In genomic region chr13:63184693-63185092, GRCh38 we compare ENCODE assay signal across 14 cellular contexts.
DNase-seq lines count a peak whose midpoint lies in the region; ATAC-seq and TF ChIP-seq lines count a peak whose summit lies in the region.
"Had no signal": no experiment of that assay in that cellular context is flagged by ENCODE, and none has a peak within 500 bp of the region (broad histone marks: within the 10 kb centered on the region; RNA-seq: fewer than 3 reads in every experiment).

No MANE protein-coding gene starts in this region.

- no peak for ATAC-seq in HG03342 (IDR thresholded peaks at IDR 0.05; ENCODE audit: unreplicated experiment)
- ATAC-seq: right cardiac atrium had no signal

- no peaks in the 10 kb centered on the region for H3K4me1 Mint-ChIP-seq in progenitor cell of endocrine pancreas (ENCODE audit: low read depth)
- H3K4me1 Mint-ChIP-seq: brain had no signal

- H3K4me3 ChIP-seq in fibroblast of pulmonary artery (replicated peaks; ENCODE audit: low read depth, low read length) (no peak overlapping the region), skeletal muscle cell (ENCODE audit: low read depth, low read length) (no peak overlapping the region)

- DNase-seq in DMS53 (lab: John Stamatoyannopoulos, UW), result peak; percentile 0
- no peak for DNase-seq in DMS53 treated with DMSO at 0.1 percent for 48 hours (lab: John Stamatoyannopoulos, UW; ENCODE audit: unreplicated experiment)
- peak; percentile 50 for DNase-seq in RKO (ENCODE audit: low spot score)
- DNase-seq in fibroblast of pulmonary artery (ENCODE audit: low read depth), result peak; percentile 51
- DNase-seq in skeletal muscle cell (ENCODE audit: low read depth), result peak; percentile 67
- no peak for DNase-seq in progenitor cell of endocrine pancreas (ENCODE audit: low spot score, unreplicated experiment)
- no peak for DNase-seq in GF-D8 (lab: John Stamatoyannopoulos, UW)
- DNase-seq: GDM1, NCI-H1417 treated with DMSO at 0.1 percent for 48 hours, right cardiac atrium had no signal

- H3K36me3 Mint-ChIP-seq in progenitor cell of endocrine pancreas (ENCODE audit: insufficient read depth), result peaks cover 1% of the 10 kb centered on the region
- H3K36me3 Mint-ChIP-seq: brain, type B pancreatic cell had no signal

- H3K27ac Mint-ChIP-seq in progenitor cell of endocrine pancreas, result no peak overlapping the region
- H3K27ac Mint-ChIP-seq: brain, mesothelial cell of epicardium, type B pancreatic cell had no signal

- no peaks in the 10 kb centered on the region for H3K9me3 Mint-ChIP-seq in progenitor cell of endocrine pancreas (ENCODE audit: low read depth)
- H3K9me3 Mint-ChIP-seq: type B pancreatic cell had no signal

- no peak overlapping the region for H3K4me3 Mint-ChIP-seq in progenitor cell of endocrine pancreas (ENCODE audit: low read depth)
- H3K4me3 Mint-ChIP-seq: brain, mesothelial cell of epicardium, type B pancreatic cell had no signal

- no peaks in the 10 kb centered on the region for H3K27me3 Mint-ChIP-seq in progenitor cell of endocrine pancreas
- H3K27me3 Mint-ChIP-seq: brain, type B pancreatic cell had no signal

- TF ChIP-seq CTCF in fibroblast of pulmonary artery (IDR thresholded peaks at IDR 0.05; ENCODE audit: low read length, missing control alignments) (no peak), progenitor cell of endocrine pancreas (IDR thresholded peaks at IDR 0.05; ENCODE audit: unreplicated experiment) (no peak)

Comparison
In these comparisons a context has a peak if more than half of its experiments do, and no peak if none do; other contexts are left out.
1. DNase-seq: peak in DMS53 (single experiment), RKO (single experiment), fibroblast of pulmonary artery (single experiment) and skeletal muscle cell (single experiment); none in DMS53 treated with DMSO at 0.1 percent for 48 hours (single experiment), progenitor cell of endocrine pancreas (single experiment) and GF-D8 (single experiment).